In the genomic region with DNA sequence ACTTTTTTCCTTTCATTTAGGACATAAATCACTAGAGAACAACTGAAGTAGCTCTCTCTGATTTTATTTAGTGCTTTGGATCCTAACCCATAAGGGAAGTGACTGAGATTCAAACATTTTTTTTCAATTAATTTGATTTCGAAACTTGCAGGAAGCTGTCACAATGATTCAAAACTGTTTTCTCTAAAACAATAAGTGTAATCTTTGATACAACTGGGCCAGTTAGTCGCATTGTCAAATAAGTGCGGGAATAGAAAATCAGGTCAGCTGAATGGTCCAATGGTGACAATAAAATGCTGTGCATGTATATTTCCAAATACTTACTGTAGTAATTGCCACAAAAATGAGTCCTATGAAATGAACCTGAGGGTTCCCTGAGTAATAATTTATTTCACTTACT, we compare ENCODE assay signal across 15 cellular contexts.
"Had no signal": no experiment of that assay in that cellular context is flagged by ENCODE, and none has a peak within 500 bp of the region (broad histone marks: within the 10 kb centered on the region; RNA-seq: fewer than 3 reads in every experiment).

No MANE protein-coding gene starts in this region.

- H3K27ac Mint-ChIP-seq: activated B cell treated with CpG ODN at 0.5 μM for 24 hours; activated CD4-positive, alpha-beta T cell treated with anti-CD3 and anti-CD28 coated beads, Interleukin-2, amount 10 ng/mL, durations not matched to agents 7 days and 5 days; activated T-helper 2 cell treated with anti-CD3 and anti-CD28 coated beads, Interferon-gamma antibody, Interleukin-2, Interleukin-4, amounts not matched to agents 10 μg/mL and 5 μg/mL and 100 μg/mL, durations not matched to agents 14 hours and 24 hours and 36 hours; naive thymus-derived CD8-positive, alpha-beta T cell; T-helper 17 cell had no signal

- H3K27me3 Mint-ChIP-seq: activated B cell treated with CpG ODN at 0.5 μM for 24 hours; activated CD4-positive, alpha-beta T cell treated with anti-CD3 and anti-CD28 coated beads, Interleukin-2, amount 10 ng/mL, durations not matched to agents 7 days and 5 days; T-helper 17 cell had no signal

- ATAC-seq: mucosa of descending colon; naive thymus-derived CD8-positive, alpha-beta T cell; T-helper 17 cell had no signal

- H3K4me1 ChIP-seq: right atrium auricular region, tibial nerve had no signal

- H3K27ac ChIP-seq: brain microvascular endothelial cell, dorsolateral prefrontal cortex, right atrium auricular region, tibial nerve, vagina had no signal

- H3K4me3 ChIP-seq: dorsolateral prefrontal cortex, mucosa of descending colon, right atrium auricular region, tibial nerve, vagina had no signal

- H3K36me3 ChIP-seq: brain microvascular endothelial cell, right atrium auricular region, tibial nerve, vagina had no signal

- H3K36me3 Mint-ChIP-seq: naive thymus-derived CD8-positive, alpha-beta T cell had no signal

- H3K4me1 Mint-ChIP-seq: activated B cell treated with CpG ODN at 0.5 μM for 24 hours; activated CD4-positive, alpha-beta T cell treated with anti-CD3 and anti-CD28 coated beads, Interleukin-2, amount 10 ng/mL, durations not matched to agents 7 days and 5 days; naive thymus-derived CD8-positive, alpha-beta T cell; T-helper 17 cell had no signal

- H3K9me3 Mint-ChIP-seq: activated T-helper 2 cell treated with anti-CD3 and anti-CD28 coated beads, Interferon-gamma antibody, Interleukin-2, Interleukin-4, amounts not matched to agents 10 μg/mL and 5 μg/mL and 100 μg/mL, durations not matched to agents 14 hours and 24 hours and 36 hours had no signal

- H3K4me3 Mint-ChIP-seq: activated B cell treated with CpG ODN at 0.5 μM for 24 hours; activated CD4-positive, alpha-beta T cell treated with anti-CD3 and anti-CD28 coated beads, Interleukin-2, amount 10 ng/mL, durations not matched to agents 7 days and 5 days; naive thymus-derived CD8-positive, alpha-beta T cell; T-helper 17 cell had no signal

- H3K9me3 ChIP-seq: mucosa of descending colon, right atrium auricular region, tibial nerve, vagina had no signal

- H3K27me3 ChIP-seq: brain microvascular endothelial cell, right atrium auricular region, tibial nerve, vagina had no signal

- DNase-seq: activated B cell treated with CpG ODN at 0.5 μM for 24 hours; activated CD4-positive, alpha-beta T cell treated with anti-CD3 and anti-CD28 coated beads, Interleukin-2, amount 10 ng/mL, durations not matched to agents 7 days and 5 days; activated naive CD4-positive, alpha-beta T cell treated with anti-CD3 and anti-CD28 coated beads, Interleukin-2, amount 50 U/mL, for 16 hours; brain microvascular endothelial cell; dorsolateral prefrontal cortex; mammary epithelial cell; mucosa of descending colon; naive thymus-derived CD8-positive, alpha-beta T cell; posterior cingulate gyrus; small intestine; T-helper 17 cell had no signal
